13 cellular contexts compared by ENCODE assay signal in the genomic region with DNA sequence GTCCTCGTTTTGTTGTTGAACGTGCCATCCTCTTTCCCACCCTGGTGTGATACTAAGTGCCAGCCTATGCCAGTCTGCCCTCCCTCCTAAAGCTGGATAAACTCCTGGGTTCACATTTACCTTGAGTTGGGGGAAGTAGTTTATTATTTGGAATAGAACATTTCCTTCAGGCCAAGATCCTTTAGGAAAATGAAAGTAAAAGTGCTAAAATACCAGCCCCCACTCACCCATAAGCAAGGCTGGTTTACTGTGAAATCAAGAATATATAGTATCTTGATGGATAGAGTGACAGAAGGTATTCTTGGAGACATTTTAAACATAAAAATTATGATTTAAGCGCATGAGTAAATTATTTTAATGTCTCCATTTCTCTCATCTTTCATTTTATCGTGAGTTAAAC. TPM values are rescaled to one million over a fixed set of nuclear protein-coding genes. Genes with fewer than 3 reads are reported as not detected.
A peak's percentile ranks its signal among the peaks of the same experiment; 100 is the strongest.
DNase-seq lines count a peak whose midpoint lies in the region; ATAC-seq and TF ChIP-seq lines count a peak whose summit lies in the region.
"Had no signal": no experiment of that assay in that cellular context is flagged by ENCODE, and none has a peak within 500 bp of the region (broad histone marks: within the 10 kb centered on the region; RNA-seq: fewer than 3 reads in every experiment).

No MANE protein-coding gene starts in this region.

- no peaks in the 10 kb centered on the region for H3K9me3 ChIP-seq in right cardiac atrium (ENCODE audit: control insufficient read depth, low read length)
- H3K9me3 ChIP-seq in prostate gland = no peaks in the 10 kb centered on the region

- ATAC-seq in right cardiac atrium (no peak), Right ventricle myocardium inferior (no peak)
- ATAC-seq: HCT116; K562; naive thymus-derived CD8-positive, alpha-beta T cell had no signal

- H3K4me1 ChIP-seq in right cardiac atrium (ENCODE audit: control insufficient read depth, insufficient read depth, low read length) (peaks cover 8% of the 10 kb centered on the region), prostate gland (replicated peaks) (peaks cover 3% of the 10 kb centered on the region)

- no peaks in the 10 kb centered on the region for H3K27me3 ChIP-seq in right cardiac atrium (ENCODE audit: control insufficient read depth, insufficient read depth)
- no peaks in the 10 kb centered on the region for H3K27me3 ChIP-seq in prostate gland (replicated peaks; ENCODE audit: insufficient read depth)

- peak overlapping the region; percentile 9 for H3K4me3 ChIP-seq in right cardiac atrium (ENCODE audit: low read length)
- H3K4me3 ChIP-seq in epithelial cell of esophagus (ENCODE audit: low read length) = peak overlapping the region; percentile 5
- H3K4me3 ChIP-seq in prostate gland = peak overlapping the region in 1 of 2 donors; percentile 13
- H3K4me3 ChIP-seq: K562 had no signal

- peak overlapping the region; percentile 65 for H3K27ac ChIP-seq in right cardiac atrium (ENCODE audit: low read length)
- peak overlapping the region; percentile 18 to 63 for H3K27ac ChIP-seq in prostate gland

- no peak for TF ChIP-seq CTCF in epithelial cell of esophagus (IDR thresholded peaks at IDR 0.05; ENCODE audit: insufficient read depth, low read depth, low read length, missing control alignments)
- no peak for TF ChIP-seq CTCF in prostate gland (IDR thresholded peaks at IDR 0.05)

- no peak for DNase-seq in right cardiac atrium
- no peak for DNase-seq in Right ventricle myocardium inferior (ENCODE audit: missing footprints)
- no peak for DNase-seq in epithelial cell of esophagus (ENCODE audit: low read depth)
- no peak for DNase-seq in prostate gland (ENCODE audit: low spot score)
- DNase-seq in NCI-H1048 (lab: John Stamatoyannopoulos, UW) = no peak
- no peak for DNase-seq in Kasumi-1 (lab: John Stamatoyannopoulos, UW)
- DNase-seq in RPMI8226 = no peak
- DNase-seq in NK-92 treated with Interleukin-12 subunit alpha and Interleukin-12 subunit beta, amount 100 ng/mL, for 24 hours (lab: John Stamatoyannopoulos, UW) = no peak
- DNase-seq: DMS79 treated with DMSO at 0.1 percent for 48 hours; naive thymus-derived CD8-positive, alpha-beta T cell; NCI-H2107 had no signal

- no peak for TF ChIP-seq POLR2A in prostate gland (IDR thresholded peaks at IDR 0.05)

- 74% methylated on average over 4 of the region's 4 CpGs for WGBS in right cardiac atrium
- WGBS in prostate gland = 45% methylated on average over 4 of the region's 4 CpGs

- no peaks in the 10 kb centered on the region for H3K36me3 ChIP-seq in prostate gland

- intact Hi-C loops in right cardiac atrium (cut with DNase I) = no loop called here
- intact Hi-C loops in Right ventricle myocardium inferior (cut with DNase I) = no loop called here
- intact Hi-C loops in prostate gland (cut with DNase I) = no loop called here

RNA-seq across cellular contexts. Expression of a gene that starts 27.1 kb away (rescaled TPM):
- total RNA-seq in right cardiac atrium (10 to 100 TPM; 70.5 to 87.9 (median 75.9) TPM), Right ventricle myocardium inferior (64.1 TPM), prostate gland (100 to 1,000 TPM; 231 to 299 TPM)
- polyA plus RNA-seq in right cardiac atrium = 21.1 TPM
- polyA plus RNA-seq: K562 had no signal
